Comparison of ENCODE assay signal across 12 cellular contexts in the genomic region with DNA sequence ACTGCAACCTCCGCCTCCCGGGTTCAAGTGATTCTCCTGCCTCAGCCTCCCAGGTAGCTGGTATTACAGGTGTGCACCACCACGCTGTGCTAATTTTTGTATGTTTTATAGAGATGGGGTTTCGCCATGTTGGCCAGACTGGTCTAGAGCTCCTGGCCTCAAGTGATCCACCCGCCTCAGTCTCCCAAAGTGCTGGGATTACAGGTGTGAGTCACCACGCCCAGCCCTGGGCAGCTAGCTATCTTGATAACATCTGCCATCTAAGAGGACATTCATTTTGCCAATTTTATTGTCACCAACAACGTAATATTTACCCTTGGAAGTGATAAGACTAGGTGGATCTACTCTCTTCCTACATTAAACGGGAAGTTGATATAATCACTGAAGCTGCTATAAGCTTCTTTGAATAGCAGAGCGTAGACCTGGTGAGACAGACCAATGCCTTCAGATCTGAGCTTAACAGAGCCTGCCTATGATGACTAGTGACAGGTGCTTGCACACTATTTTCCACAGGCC.
"Had no signal": no experiment of that assay in that cellular context is flagged by ENCODE, and none has a peak within 500 bp of the region (broad histone marks: within the 10 kb centered on the region; RNA-seq: fewer than 3 reads in every experiment).

No MANE protein-coding gene starts in this region.

- DNase-seq: activated naive CD8-positive, alpha-beta T cell treated with anti-CD3 and anti-CD28 coated beads, Interleukin-2, amount 10 ng/mL, durations not matched to agents 7 days and 5 days; cerebellar nuclear complex; endodermal cell; naive thymus-derived CD4-positive, alpha-beta T cell; stimulated activated CD4-positive, alpha-beta T cell treated with anti-CD3 and anti-CD28 coated beads, Interleukin-15, amount 100 ng/mL, for 24 hours; stimulated activated CD4-positive, alpha-beta T cell treated with anti-CD3 and anti-CD28 coated beads, Interleukin-4, amount 100 ng/mL, for 1 hour; stimulated activated naive B cell treated with anti-CD40 and anti-IgM and Interleukin-4, amounts not matched to agents 10 μg/mL and 1 μg/mL and 100 μg/mL, for 72 hours; uterus had no signal

- H3K9me3 ChIP-seq: heart left ventricle, tibial artery, uterus had no signal

- H3K36me3 ChIP-seq: heart left ventricle, tibial artery, uterus had no signal

- H3K27me3 ChIP-seq: tibial artery, uterus had no signal

- H3K4me3 Mint-ChIP-seq: activated naive CD8-positive, alpha-beta T cell treated with anti-CD3 and anti-CD28 coated beads, Interleukin-2, amount 10 ng/mL, durations not matched to agents 7 days and 5 days; activated T-helper 1 cell treated with anti-CD3 and anti-CD28 coated beads, Interleukin-12 subunit alpha, Interleukin-12 subunit beta, Interleukin-2, Interleukin-4 antibody, amounts not matched to agents 30 ng/mL and 10 ng/mL and 1 ng/mL, durations not matched to agents 14 hours and 24 hours and 36 hours; endodermal cell; naive thymus-derived CD4-positive, alpha-beta T cell; stimulated activated naive B cell treated with anti-CD40 and anti-IgM and Interleukin-4, amounts not matched to agents 10 μg/mL and 1 μg/mL and 100 μg/mL, for 72 hours had no signal

- ATAC-seq: naive thymus-derived CD4-positive, alpha-beta T cell; stimulated activated naive B cell treated with anti-CD40 and anti-IgM and Interleukin-4, amounts not matched to agents 10 μg/mL and 1 μg/mL and 100 μg/mL, for 72 hours had no signal

- H3K27ac Mint-ChIP-seq: activated naive CD8-positive, alpha-beta T cell treated with anti-CD3 and anti-CD28 coated beads, Interleukin-2, amount 10 ng/mL, durations not matched to agents 7 days and 5 days; activated T-helper 1 cell treated with anti-CD3 and anti-CD28 coated beads, Interleukin-12 subunit alpha, Interleukin-12 subunit beta, Interleukin-2, Interleukin-4 antibody, amounts not matched to agents 30 ng/mL and 10 ng/mL and 1 ng/mL, durations not matched to agents 14 hours and 24 hours and 36 hours; endodermal cell; naive thymus-derived CD4-positive, alpha-beta T cell had no signal

- H3K9me3 Mint-ChIP-seq: activated naive CD8-positive, alpha-beta T cell treated with anti-CD3 and anti-CD28 coated beads, Interleukin-2, amount 10 ng/mL, durations not matched to agents 7 days and 5 days; activated T-helper 1 cell treated with anti-CD3 and anti-CD28 coated beads, Interleukin-12 subunit alpha, Interleukin-12 subunit beta, Interleukin-2, Interleukin-4 antibody, amounts not matched to agents 30 ng/mL and 10 ng/mL and 1 ng/mL, durations not matched to agents 14 hours and 24 hours and 36 hours; endodermal cell; stimulated activated naive B cell treated with anti-CD40 and anti-IgM and Interleukin-4, amounts not matched to agents 10 μg/mL and 1 μg/mL and 100 μg/mL, for 72 hours had no signal

- H3K4me3 ChIP-seq: heart left ventricle, tibial artery, uterus had no signal

- H3K27ac ChIP-seq: heart left ventricle, parathyroid adenoma, tibial artery, uterus had no signal

- H3K36me3 Mint-ChIP-seq: activated naive CD8-positive, alpha-beta T cell treated with anti-CD3 and anti-CD28 coated beads, Interleukin-2, amount 10 ng/mL, durations not matched to agents 7 days and 5 days; naive thymus-derived CD4-positive, alpha-beta T cell; stimulated activated naive B cell treated with anti-CD40 and anti-IgM and Interleukin-4, amounts not matched to agents 10 μg/mL and 1 μg/mL and 100 μg/mL, for 72 hours had no signal

- H3K4me1 ChIP-seq: heart left ventricle, parathyroid adenoma, tibial artery, uterus had no signal
